ENCODE assay signal across 1 cellular context in genomic region chr2:24222946-24223345, GRCh38.
TF ChIP-seq lines count a peak whose summit lies in the region.

No MANE protein-coding gene starts in this region.

TF ChIP-seq in HepG2, 621 proteins besides CTCF, POLR2A, EP300 and RAD21:
- no peak for TF ChIP-seq PRPF4 (IDR thresholded peaks at IDR 0.05; ENCODE audit: low read depth, low read length, poor library complexity, severe bottlenecking)
- TF ChIP-seq ZNF609 (CRISPR knock-in tag; IDR thresholded peaks at IDR 0.05; ENCODE audit: borderline replicate concordance) = no peak
- TF ChIP-seq PPARG (CRISPR knock-in tag; conservative IDR thresholded peaks at IDR 0.05) = no peak
- no peak for TF ChIP-seq TOE1 (CRISPR knock-in tag; IDR thresholded peaks at IDR 0.05)
- TF ChIP-seq ZNF160 (CRISPR knock-in tag; IDR thresholded peaks at IDR 0.05) = no peak
- no peak for TF ChIP-seq ZNF441 (CRISPR knock-in tag; IDR thresholded peaks at IDR 0.05; ENCODE audit: borderline replicate concordance)
- no peak for TF ChIP-seq KAT8 (CRISPR knock-in tag; IDR thresholded peaks at IDR 0.05)
- no peak for TF ChIP-seq RFXAP (CRISPR knock-in tag; IDR thresholded peaks at IDR 0.05; ENCODE audit: borderline replicate concordance)
- no peak for TF ChIP-seq KLF15 (CRISPR knock-in tag; IDR thresholded peaks at IDR 0.05; ENCODE audit: borderline replicate concordance)
- TF ChIP-seq HNF4G (IDR thresholded peaks at IDR 0.05; ENCODE audit: borderline replicate concordance, low read depth, low read length) = no peak
- no peak for TF ChIP-seq HNF4G (CRISPR knock-in tag; IDR thresholded peaks at IDR 0.05; ENCODE audit: borderline replicate concordance, low read depth)
- no peak for TF ChIP-seq PTBP1 (IDR thresholded peaks at IDR 0.05; ENCODE audit: low read depth, low read length, poor library complexity, severe bottlenecking)
- TF ChIP-seq NR2F1 (CRISPR knock-in tag; IDR thresholded peaks at IDR 0.05) = no peak
- no peak for TF ChIP-seq FOXP4 (CRISPR knock-in tag; IDR thresholded peaks at IDR 0.05)
- TF ChIP-seq ZNF766 (CRISPR knock-in tag; IDR thresholded peaks at IDR 0.05; ENCODE audit: borderline replicate concordance) = no peak
- TF ChIP-seq MBD4 (IDR thresholded peaks at IDR 0.05; ENCODE audit: borderline replicate concordance, low read length) = no peak
- no peak for TF ChIP-seq MED13 (CRISPR knock-in tag; IDR thresholded peaks at IDR 0.05)
- TF ChIP-seq ZNF703 (CRISPR knock-in tag; IDR thresholded peaks at IDR 0.05; ENCODE audit: borderline replicate concordance) = no peak
TF ChIP-seq in HepG2: peak in this region for 0.
